Comparison of ENCODE assay signal across 2 cellular contexts in the genomic region with DNA sequence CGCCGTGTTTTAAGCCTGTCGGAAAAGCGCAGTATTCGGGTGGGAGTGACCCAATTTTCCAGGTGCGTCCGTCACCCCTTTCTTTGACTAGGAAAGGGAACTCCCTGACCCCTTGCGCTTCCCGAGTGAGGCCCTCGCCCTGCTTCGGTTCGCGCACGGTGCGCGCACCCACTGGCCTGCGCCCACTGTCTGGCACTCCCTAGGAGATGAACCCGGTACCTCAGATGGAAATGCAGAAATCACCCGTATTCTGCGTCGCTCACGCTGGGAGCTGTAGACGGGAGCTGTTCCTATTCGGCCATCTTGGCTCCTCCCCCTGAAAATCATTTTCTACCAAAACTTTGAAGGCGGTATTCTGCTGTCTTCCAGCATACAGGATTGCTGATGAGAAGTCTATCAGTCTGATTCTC.
A peak's percentile ranks its signal among the peaks of the same experiment; 100 is the strongest.
TF ChIP-seq lines count a peak whose summit lies in the region.

No MANE protein-coding gene starts in this region.

TF ChIP-seq in HEK293T, 16 proteins besides CTCF, POLR2A, EP300 and RAD21:
- peak; percentile 84 for TF ChIP-seq L3MBTL2 (conservative IDR thresholded peaks at IDR 0.05)

TF ChIP-seq in K562, 482 proteins besides CTCF, POLR2A, EP300 and RAD21:
- TF ChIP-seq YY1 (IDR thresholded peaks at IDR 0.05; ENCODE audit: borderline replicate concordance in 1 of 3, control insufficient read depth in 1 of 3, extremely low read depth in 1 of 3, insufficient read depth in 3 of 3, insufficient read length in 1 of 3, insufficient replicate concordance in 2 of 3, low read depth in 1 of 3, low read length in 2 of 3) (peak in 1 of 3 experiments; percentile 51), ZSCAN29 (IDR thresholded peaks at IDR 0.05) (0 out of 2 replicates have a peak, but pooled peaks have one; percentile 67)
